Comparison of ENCODE assay signal across 21 cellular contexts in genomic region chrX:10676239-10676971, GRCh38. TPM values are rescaled to one million over a fixed set of nuclear protein-coding genes. Genes with fewer than 3 reads are reported as not detected.
DNase-seq lines count a peak whose midpoint lies in the region; ATAC-seq, FAIRE-seq and TF ChIP-seq lines count a peak whose summit lies in the region.
"Had no signal": no experiment of that assay in that cellular context is flagged by ENCODE, and none has a peak within 500 bp of the region (broad histone marks: within the 10 kb centered on the region; RNA-seq: fewer than 3 reads in every experiment).

No MANE protein-coding gene starts in this region.

- H3K4me3 ChIP-seq in stomach smooth muscle (ENCODE audit: low read length in 2 of 2) (peak overlapping the region; percentile 3 to 25), kidney (ENCODE audit: low read length in 2 of 2) (no peak overlapping the region)
- H3K4me3 ChIP-seq: left lung, vagina had no signal

- peaks cover 3% of the 10 kb centered on the region for H3K4me1 ChIP-seq in stomach smooth muscle (ENCODE audit: control insufficient read depth, insufficient read depth, low read length)
- no peaks in the 10 kb centered on the region for H3K4me1 ChIP-seq in kidney (ENCODE audit: control insufficient read depth in 1 of 2, insufficient read depth in 1 of 2, low read depth in 1 of 2, low read length in 2 of 2)
- H3K4me1 ChIP-seq: Caco-2, left lung, vagina had no signal

- H3K9ac ChIP-seq in stomach smooth muscle (ENCODE audit: low read length in 2 of 2) (peak overlapping the region in 1 of 2 donors; percentile 15), kidney (ENCODE audit: low read length in 2 of 2) (no peak overlapping the region)

- intact Hi-C loops in kidney (cut with DNase I), result no loop called here

- no peak for FAIRE-seq in kidney (lab: Jason Lieb, UNC)
- FAIRE-seq: A204.1, frontal cortex had no signal

- DNase-seq in NCI-H82 (lab: John Stamatoyannopoulos, UW) (peak; percentile 4), NCI-H82 treated with DMSO at 0.1 percent for 48 hours (lab: John Stamatoyannopoulos, UW; ENCODE audit: unreplicated experiment) (no peak), astrocyte of the hippocampus (ENCODE audit: low read depth, low spot score) (peak; percentile 15), islet precursor cell (peak; percentile 57), kidney (no peak)
- DNase-seq in activated CD8-positive, alpha-beta memory T cell treated with anti-CD3 and anti-CD28 coated beads, Interleukin-2, amount 50 U/mL, for 4 hours, result no peak
- DNase-seq: activated CD4-positive, alpha-beta T cell treated with anti-CD3 and anti-CD28 coated beads, Interleukin-2, amount 50 U/mL, for 48 hours; activated T-cell treated with anti-CD3 and anti-CD28 coated beads for 4 hours; Caco-2; effector CD8-positive, alpha-beta T cell; left lung; NCI-H146; NCI-H446 treated with DMSO at 0.1 percent for 48 hours; stimulated activated CD4-positive, alpha-beta T cell treated with anti-CD3 and anti-CD28 coated beads, Interleukin-12 subunit alpha, Interleukin-12 subunit beta, amount 100 ng/mL, for 4 hours had no signal

- no peaks in the 10 kb centered on the region for H3K9me3 ChIP-seq in stomach smooth muscle (ENCODE audit: control insufficient read depth in 2 of 2, low read length in 2 of 2)
- no peaks in the 10 kb centered on the region for H3K9me3 ChIP-seq in kidney (ENCODE audit: control insufficient read depth in 1 of 2, low read length in 2 of 2)
- H3K9me3 ChIP-seq: Caco-2, left lung, vagina had no signal

- TF ChIP-seq CTCF in kidney (IDR thresholded peaks at IDR 0.05; ENCODE audit: borderline replicate concordance, extremely low read depth, insufficient read depth), result no peak

- no peaks in the 10 kb centered on the region for H3K36me3 ChIP-seq in stomach smooth muscle (ENCODE audit: control insufficient read depth in 2 of 2, insufficient read depth in 2 of 2, low read length in 2 of 2)
- no peaks in the 10 kb centered on the region for H3K36me3 ChIP-seq in kidney (ENCODE audit: control insufficient read depth in 1 of 2, insufficient read depth in 2 of 2, low read length in 2 of 2)
- H3K36me3 ChIP-seq: left lung, vagina had no signal

- ATAC-seq in GM21360 (IDR thresholded peaks at IDR 0.05; ENCODE audit: unreplicated experiment), result no peak
- ATAC-seq: esophagus mucosa, left lung, SK-N-SH treated with all-trans-retinoic acid at 6 μM for 48 hours had no signal

- no peak overlapping the region for H3K27ac ChIP-seq in stomach smooth muscle (ENCODE audit: low read length)
- H3K27ac ChIP-seq in kidney (ENCODE audit: low read depth in 2 of 2, low read length in 2 of 2), result no peak overlapping the region
- H3K27ac ChIP-seq: left lung, vagina had no signal

- H3K27me3 ChIP-seq in stomach smooth muscle (ENCODE audit: control insufficient read depth in 1 of 2, insufficient read depth in 2 of 2, low read length in 2 of 2), result no peaks in the 10 kb centered on the region
- H3K27me3 ChIP-seq: left lung, vagina had no signal

RNA-seq across cellular contexts. Expression of gene MID1, which starts 56.0 kb away (rescaled TPM):
- total RNA-seq in kidney, result 54.1 TPM
- polyA plus RNA-seq in kidney (ENCODE audit: insufficient read depth, low read depth, low replicate concordance), result 5.3 TPM

Comparison
In these comparisons a context has a peak if more than half of its experiments do, and no peak if none do; other contexts are left out.
1. DNase-seq: peak in NCI-H82 (single experiment), astrocyte of the hippocampus (single experiment) and islet precursor cell (single experiment); none in NCI-H82 treated with DMSO at 0.1 percent for 48 hours (single experiment), activated CD8-positive, alpha-beta memory T cell treated with anti-CD3 and anti-CD28 coated beads, Interleukin-2, amount 50 U/mL, for 4 hours (single experiment) and kidney (single experiment).
2. H3K4me3 ChIP-seq: peak in stomach smooth muscle (2 of 2); none in kidney (0 of 2).